Comparison of ENCODE assay signal across 32 cellular contexts in the genomic region with DNA sequence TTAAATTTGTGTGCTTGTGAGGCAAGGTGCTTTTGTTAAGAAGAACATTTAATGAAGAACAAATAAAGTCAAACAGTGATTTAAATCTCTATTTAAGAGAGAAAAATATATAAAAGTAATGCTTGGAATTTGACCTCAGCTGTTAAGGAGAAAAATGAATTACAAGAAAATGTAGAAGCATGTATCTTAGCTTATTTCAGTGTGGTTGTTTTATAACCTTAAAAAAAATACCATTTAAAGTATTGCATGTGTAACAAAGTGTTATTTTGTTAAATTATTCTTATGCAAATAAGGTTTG.
DNase-seq lines count a peak whose midpoint lies in the region; ATAC-seq and TF ChIP-seq lines count a peak whose summit lies in the region.
"Had no signal": no experiment of that assay in that cellular context is flagged by ENCODE, and none has a peak within 500 bp of the region (broad histone marks: within the 10 kb centered on the region; RNA-seq: fewer than 3 reads in every experiment).

No MANE protein-coding gene starts in this region.

- H3K27ac Mint-ChIP-seq in GM23338 (no peak overlapping the region), mesothelial cell of epicardium (peak overlapping the region; percentile 64)
- H3K27ac Mint-ChIP-seq: B cell; CD14-positive monocyte; CD4-positive, alpha-beta memory T cell; CD4-positive, alpha-beta T cell; CD4-positive, CD25-positive, alpha-beta regulatory T cell; CD8-positive, alpha-beta memory T cell; CD8-positive, alpha-beta T cell had no signal

- peaks cover 9% of the 10 kb centered on the region for H3K27me3 Mint-ChIP-seq in GM23338 (ENCODE audit: insufficient read depth, low read depth, poor library complexity)
- no peaks in the 10 kb centered on the region for H3K27me3 Mint-ChIP-seq in mesothelial cell of epicardium (ENCODE audit: low read depth)
- H3K27me3 Mint-ChIP-seq: B cell; CD4-positive, alpha-beta memory T cell; CD4-positive, alpha-beta T cell; CD4-positive, CD25-positive, alpha-beta regulatory T cell; CD8-positive, alpha-beta memory T cell had no signal

- H3K79me2 ChIP-seq in SK-N-SH (ENCODE audit: insufficient read depth) (no peaks in the 10 kb centered on the region), GM23338 (replicated peaks; ENCODE audit: insufficient read depth) (no peaks in the 10 kb centered on the region)

- H3K9ac ChIP-seq in SK-N-SH = no peak overlapping the region
- H3K9ac ChIP-seq: BLaER1; BLaER1 treated with 17β-estradiol and CSF1 and Interleukin-3, amounts not matched to agents 10 nM and 100 nM had no signal

- H3K9me3 ChIP-seq in SK-N-SH = no peaks in the 10 kb centered on the region
- H3K9me3 ChIP-seq: A549; BE2C; BLaER1; BLaER1 treated with 17β-estradiol and CSF1 and Interleukin-3, amounts not matched to agents 10 nM and 100 nM had no signal

- no peaks in the 10 kb centered on the region for H3K9me3 Mint-ChIP-seq in GM23338
- no peaks in the 10 kb centered on the region for H3K9me3 Mint-ChIP-seq in mesothelial cell of epicardium
- H3K9me3 Mint-ChIP-seq: CD14-positive monocyte; CD4-positive, alpha-beta T cell had no signal

- H3K4me1 Mint-ChIP-seq in GM23338 (peaks cover 17% of the 10 kb centered on the region), mesothelial cell of epicardium (peaks cover 62% of the 10 kb centered on the region)
- H3K4me1 Mint-ChIP-seq: B cell; CD4-positive, alpha-beta memory T cell; CD4-positive, CD25-positive, alpha-beta regulatory T cell; CD8-positive, alpha-beta memory T cell had no signal

- H3K4me1 ChIP-seq in SK-N-SH (ENCODE audit: control insufficient read depth in 1 of 2, insufficient read depth in 2 of 2, low read depth in 1 of 2, low read length in 1 of 2) (no peaks in the 10 kb centered on the region; a peak in 1 of 4 replicates), GM23338 (ENCODE audit: insufficient read depth) (peaks cover 27% of the 10 kb centered on the region)
- H3K4me1 ChIP-seq: A549, BE2C had no signal

- no peak for DNase-seq in SK-N-SH
- DNase-seq in GM23338 (ENCODE audit: low spot score) = no peak
- no peak for DNase-seq in mesothelial cell of epicardium (ENCODE audit: low spot score in 2 of 2, unreplicated experiment in 2 of 2)
- DNase-seq: 8988T; ACHN; AML-193; BE2C; Caco-2; Calu3; CD4-positive, alpha-beta memory T cell; CD4-positive, alpha-beta T cell; CD4-positive, CD25-positive, alpha-beta regulatory T cell; CD8-positive, alpha-beta memory T cell; CD8-positive, alpha-beta T cell; COR-L47; DMS 273 treated with DMSO at 0.1 percent for 48 hours; DMS153; DMS53; DMS79; DMS79 treated with DMSO at 0.1 percent for 48 hours; DND-41; EL had no signal

- peak overlapping the region in 1 of 2 experiments; percentile 89; a peak in 2 of 4 replicates for H3K27ac ChIP-seq in SK-N-SH (ENCODE audit: low read depth in 2 of 2, low read length in 1 of 2)
- H3K27ac ChIP-seq in GM23338 (ENCODE audit: low read depth) = no peak overlapping the region
- H3K27ac ChIP-seq: 22Rv1; A549; BLaER1; BLaER1 treated with 17β-estradiol and CSF1 and Interleukin-3, amounts not matched to agents 10 nM and 100 nM; C4-2B had no signal

- POLR2A ChIA-PET in SK-N-SH (lab: Yijun Ruan, JAX) = no interaction called here

- no peak for TF ChIP-seq EP300 in SK-N-SH (IDR thresholded peaks at IDR 0.05; ENCODE audit: borderline replicate concordance in 1 of 2, low read depth in 1 of 2, low read length in 1 of 2)

- CTCF ChIA-PET in SK-N-SH (lab: Yijun Ruan, JAX) = no interaction called here

- TF ChIP-seq CTCF in SK-N-SH (IDR thresholded peaks at IDR 0.05) (no peak), GM23338 (conservative IDR thresholded peaks at IDR 0.05; ENCODE audit: low read depth in 2 of 2) (no peak), mesothelial cell of epicardium (IDR thresholded peaks at IDR 0.05; ENCODE audit: unreplicated experiment) (no peak)

- H3K36me3 ChIP-seq in SK-N-SH (replicated peaks in 1 of 2; ENCODE audit: control insufficient read depth in 1 of 2, insufficient read depth in 2 of 2, low read length in 1 of 2) (no peaks in the 10 kb centered on the region), GM23338 (ENCODE audit: insufficient read depth) (no peaks in the 10 kb centered on the region)
- H3K36me3 ChIP-seq: BE2C; BLaER1; BLaER1 treated with 17β-estradiol and CSF1 and Interleukin-3, amounts not matched to agents 10 nM and 100 nM had no signal

- H4K20me1 ChIP-seq in SK-N-SH (ENCODE audit: insufficient read depth) (no peaks in the 10 kb centered on the region), GM23338 (replicated peaks; ENCODE audit: insufficient read depth) (no peaks in the 10 kb centered on the region)
- H4K20me1 ChIP-seq: BLaER1; BLaER1 treated with 17β-estradiol and CSF1 and Interleukin-3, amounts not matched to agents 10 nM and 100 nM had no signal

- no peak for TF ChIP-seq RAD21 in SK-N-SH (IDR thresholded peaks at IDR 0.05; ENCODE audit: low read length)

- no peaks in the 10 kb centered on the region for H3K27me3 ChIP-seq in SK-N-SH (ENCODE audit: insufficient read depth)
- peaks cover 17% of the 10 kb centered on the region for H3K27me3 ChIP-seq in GM23338 (ENCODE audit: insufficient read depth)
- H3K27me3 ChIP-seq: BE2C; BLaER1; BLaER1 treated with 17β-estradiol and CSF1 and Interleukin-3, amounts not matched to agents 10 nM and 100 nM had no signal

- ATAC-seq in SK-N-SH treated with all-trans-retinoic acid at 6 μM for 48 hours (peak; percentile 56), GM23338 (no peak), HG03571 (IDR thresholded peaks at IDR 0.05; ENCODE audit: unreplicated experiment) (no peak), GM21717 (IDR thresholded peaks at IDR 0.05; ENCODE audit: unreplicated experiment) (no peak)
- ATAC-seq: A549; CD8-positive, alpha-beta T cell had no signal

- H3K36me3 Mint-ChIP-seq in GM23338 (ENCODE audit: low read depth) = no peaks in the 10 kb centered on the region
- no peaks in the 10 kb centered on the region for H3K36me3 Mint-ChIP-seq in mesothelial cell of epicardium
- H3K36me3 Mint-ChIP-seq: CD14-positive monocyte; CD4-positive, alpha-beta memory T cell; CD4-positive, CD25-positive, alpha-beta regulatory T cell; CD8-positive, alpha-beta memory T cell; CD8-positive, alpha-beta T cell had no signal

- H3F3A ChIP-seq in SK-N-SH (replicated peaks; ENCODE audit: insufficient read depth) = no peaks in the 10 kb centered on the region
- no peaks in the 10 kb centered on the region for H3F3A ChIP-seq in GM23338 (replicated peaks; ENCODE audit: low read depth)

- H3K9me2 ChIP-seq in SK-N-SH (no peaks in the 10 kb centered on the region), GM23338 (ENCODE audit: insufficient read depth) (no peaks in the 10 kb centered on the region)

- H3K4me3 ChIP-seq in SK-N-SH (ENCODE audit: low read depth in 2 of 2, low read length in 1 of 2) (no peak overlapping the region), GM23338 (no peak overlapping the region)
- H3K4me3 ChIP-seq: A549; BLaER1; BLaER1 treated with 17β-estradiol and CSF1 and Interleukin-3, amounts not matched to agents 10 nM and 100 nM had no signal

- H2AFZ ChIP-seq in SK-N-SH (ENCODE audit: low read depth) (no peak overlapping the region), GM23338 (no peak overlapping the region)

- H3K4me3 Mint-ChIP-seq in GM23338 (no peak overlapping the region), mesothelial cell of epicardium (no peak overlapping the region)
- H3K4me3 Mint-ChIP-seq: B cell; CD14-positive monocyte; CD4-positive, alpha-beta memory T cell; CD4-positive, alpha-beta T cell; CD4-positive, CD25-positive, alpha-beta regulatory T cell; CD8-positive, alpha-beta memory T cell; CD8-positive, alpha-beta T cell had no signal

- no peak overlapping the region for H3K4me2 ChIP-seq in SK-N-SH
- H3K4me2 ChIP-seq in GM23338 = peak overlapping the region; percentile 30; the same call in 1 of the 2 replicates
- H3K4me2 ChIP-seq: A549; BLaER1; BLaER1 treated with 17β-estradiol and CSF1 and Interleukin-3, amounts not matched to agents 10 nM and 100 nM had no signal

TF ChIP-seq in SK-N-SH treated with all-trans-retinoic acid at 6 μM for 48 hours, 23 proteins besides CTCF, POLR2A, EP300 and RAD21 (continues in another document):
- no peak for TF ChIP-seq BACH2 (CRISPR knock-in tag; IDR thresholded peaks at IDR 0.05; ENCODE audit: borderline replicate concordance)
- no peak for TF ChIP-seq SNAI2 (CRISPR knock-in tag; IDR thresholded peaks at IDR 0.05)
- no peak for TF ChIP-seq ZFP30 (CRISPR knock-in tag; IDR thresholded peaks at IDR 0.05)
- TF ChIP-seq ISL1 (CRISPR knock-in tag; IDR thresholded peaks at IDR 0.05) = peak; percentile 86
- TF ChIP-seq TOX (CRISPR knock-in tag; IDR thresholded peaks at IDR 0.05; ENCODE audit: borderline replicate concordance) = no peak
- no peak for TF ChIP-seq OSR1 (CRISPR knock-in tag; IDR thresholded peaks at IDR 0.05)

TF ChIP-seq in SK-N-SH, 30 proteins besides CTCF, POLR2A, EP300 and RAD21 (continues in another document):
- TF ChIP-seq FOXM1 (IDR thresholded peaks at IDR 0.05; ENCODE audit: low read depth) (no peak), GATA2 (CRISPR knock-in tag; IDR thresholded peaks at IDR 0.05) (no peak), RFX5 (IDR thresholded peaks at IDR 0.05; ENCODE audit: low read length) (no peak)
- TF ChIP-seq, protein P1, sequence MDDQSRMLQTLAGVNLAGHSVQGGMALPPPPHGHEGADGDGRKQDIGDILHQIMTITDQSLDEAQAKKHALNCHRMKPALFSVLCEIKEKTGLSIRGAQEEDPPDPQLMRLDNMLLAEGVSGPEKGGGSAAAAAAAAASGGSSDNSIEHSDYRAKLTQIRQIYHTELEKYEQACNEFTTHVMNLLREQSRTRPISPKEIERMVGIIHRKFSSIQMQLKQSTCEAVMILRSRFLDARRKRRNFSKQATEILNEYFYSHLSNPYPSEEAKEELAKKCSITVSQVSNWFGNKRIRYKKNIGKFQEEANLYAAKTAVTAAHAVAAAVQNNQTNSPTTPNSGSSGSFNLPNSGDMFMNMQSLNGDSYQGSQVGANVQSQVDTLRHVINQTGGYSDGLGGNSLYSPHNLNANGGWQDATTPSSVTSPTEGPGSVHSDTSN (IDR thresholded peaks at IDR 0.05) = no peak

TF ChIP-seq in GM23338, 12 proteins besides CTCF, POLR2A, EP300 and RAD21:
- TF ChIP-seq NANOG (IDR thresholded peaks at IDR 0.05; ENCODE audit: borderline replicate concordance) (no peak), CREB1 (CRISPR knock-in tag; IDR thresholded peaks at IDR 0.05; ENCODE audit: low read depth) (no peak), STAT1 (IDR thresholded peaks at IDR 0.05; ENCODE audit: unreplicated experiment) (no peak)
